ENCODE assay signal across 8 cellular contexts in genomic region chrX:104113237-104113965, GRCh38. TPM values are rescaled to one million over a fixed set of nuclear protein-coding genes. Genes with fewer than 3 reads are reported as not detected.
DNase-seq lines count a peak whose midpoint lies in the region; ATAC-seq and TF ChIP-seq lines count a peak whose summit lies in the region.

No MANE protein-coding gene starts in this region.

- no peaks in the 10 kb centered on the region for H3K36me3 Mint-ChIP-seq in activated CD8-positive, alpha-beta memory T cell treated with anti-CD3 and anti-CD28 coated beads, Interleukin-2, amount 10 ng/mL, durations not matched to agents 7 days and 5 days
- no peaks in the 10 kb centered on the region for H3K36me3 Mint-ChIP-seq in endothelial cell (ENCODE audit: low read depth, unreplicated experiment)
- H3K36me3 Mint-ChIP-seq in stimulated activated naive B cell treated with anti-CD40 and anti-IgM and Interleukin-4, amounts not matched to agents 10 μg/mL and 1 μg/mL and 100 μg/mL, for 72 hours: no peaks in the 10 kb centered on the region

- H3K4me1 Mint-ChIP-seq in activated CD8-positive, alpha-beta memory T cell treated with anti-CD3 and anti-CD28 coated beads, Interleukin-2, amount 10 ng/mL, durations not matched to agents 7 days and 5 days: peaks cover 47% of the 10 kb centered on the region
- peaks cover 5% of the 10 kb centered on the region for H3K4me1 Mint-ChIP-seq in endothelial cell (ENCODE audit: unreplicated experiment)
- peaks cover 12 to 38% of the 10 kb centered on the region in 2 donors for H3K4me1 Mint-ChIP-seq in stimulated activated naive B cell treated with anti-CD40 and anti-IgM and Interleukin-4, amounts not matched to agents 10 μg/mL and 1 μg/mL and 100 μg/mL, for 72 hours

- peaks cover 4% of the 10 kb centered on the region for H3K27me3 ChIP-seq in mononuclear cell (ENCODE audit: insufficient read depth, low read length)

- ATAC-seq in GM18511 (IDR thresholded peaks at IDR 0.05; ENCODE audit: unreplicated experiment) (peak; percentile 42), HG03159 (IDR thresholded peaks at IDR 0.05; ENCODE audit: unreplicated experiment) (peak; percentile 42)
- peak; percentile 57 for ATAC-seq in activated CD8-positive, alpha-beta memory T cell treated with anti-CD3 and anti-CD28 coated beads, Interleukin-2, amount 10 ng/mL, durations not matched to agents 7 days and 5 days
- ATAC-seq in stimulated activated naive B cell treated with anti-CD40 and anti-IgM and Interleukin-4, amounts not matched to agents 10 μg/mL and 1 μg/mL and 100 μg/mL, for 72 hours (replicated peaks): peak; percentile 64 to 67

- H3K9me3 Mint-ChIP-seq in activated CD8-positive, alpha-beta memory T cell treated with anti-CD3 and anti-CD28 coated beads, Interleukin-2, amount 10 ng/mL, durations not matched to agents 7 days and 5 days (ENCODE audit: low read depth): no peaks in the 10 kb centered on the region
- no peaks in the 10 kb centered on the region for H3K9me3 Mint-ChIP-seq in endothelial cell (ENCODE audit: unreplicated experiment)
- no peaks in the 10 kb centered on the region for H3K9me3 Mint-ChIP-seq in stimulated activated naive B cell treated with anti-CD40 and anti-IgM and Interleukin-4, amounts not matched to agents 10 μg/mL and 1 μg/mL and 100 μg/mL, for 72 hours

- H3K27me3 Mint-ChIP-seq in activated CD8-positive, alpha-beta memory T cell treated with anti-CD3 and anti-CD28 coated beads, Interleukin-2, amount 10 ng/mL, durations not matched to agents 7 days and 5 days: no peaks in the 10 kb centered on the region
- peaks cover 2% of the 10 kb centered on the region for H3K27me3 Mint-ChIP-seq in endothelial cell (ENCODE audit: unreplicated experiment)
- no peaks in the 10 kb centered on the region for H3K27me3 Mint-ChIP-seq in stimulated activated naive B cell treated with anti-CD40 and anti-IgM and Interleukin-4, amounts not matched to agents 10 μg/mL and 1 μg/mL and 100 μg/mL, for 72 hours

- peak overlapping the region; percentile 78 for H3K4me3 Mint-ChIP-seq in activated CD8-positive, alpha-beta memory T cell treated with anti-CD3 and anti-CD28 coated beads, Interleukin-2, amount 10 ng/mL, durations not matched to agents 7 days and 5 days
- H3K4me3 Mint-ChIP-seq in endothelial cell (ENCODE audit: unreplicated experiment): peak overlapping the region; percentile 91
- peak overlapping the region; percentile 86 to 93 for H3K4me3 Mint-ChIP-seq in stimulated activated naive B cell treated with anti-CD40 and anti-IgM and Interleukin-4, amounts not matched to agents 10 μg/mL and 1 μg/mL and 100 μg/mL, for 72 hours

- DNase-seq in AG08396 (ENCODE audit: low spot score) (peak; percentile 23), NCI-H460 (ENCODE audit: extremely low read depth, low read depth) (peak; percentile 58), endothelial cell (ENCODE audit: low spot score) (peak; percentile 50)
- DNase-seq in activated CD8-positive, alpha-beta memory T cell treated with anti-CD3 and anti-CD28 coated beads, Interleukin-2, amount 10 ng/mL, durations not matched to agents 7 days and 5 days: peak; percentile 74
- peak; percentile 31 for DNase-seq in stimulated activated naive B cell treated with anti-CD40 and anti-IgM and Interleukin-4, amounts not matched to agents 10 μg/mL and 1 μg/mL and 100 μg/mL, for 72 hours

- peaks cover 18% of the 10 kb centered on the region for H3K4me1 ChIP-seq in mononuclear cell (ENCODE audit: insufficient read depth, low read length)

- peak overlapping the region; percentile 45 for H3K4me3 ChIP-seq in mononuclear cell (ENCODE audit: low read length)

- no peaks in the 10 kb centered on the region for H3K9me3 ChIP-seq in mononuclear cell (ENCODE audit: low read depth, low read length)

- peak overlapping the region; percentile 89 for H3K27ac Mint-ChIP-seq in activated CD8-positive, alpha-beta memory T cell treated with anti-CD3 and anti-CD28 coated beads, Interleukin-2, amount 10 ng/mL, durations not matched to agents 7 days and 5 days
- H3K27ac Mint-ChIP-seq in endothelial cell (ENCODE audit: unreplicated experiment): peak overlapping the region; percentile 57
- H3K27ac Mint-ChIP-seq in stimulated activated naive B cell treated with anti-CD40 and anti-IgM and Interleukin-4, amounts not matched to agents 10 μg/mL and 1 μg/mL and 100 μg/mL, for 72 hours: peak overlapping the region; percentile 93

- TF ChIP-seq CTCF in endothelial cell (IDR thresholded peaks at IDR 0.05; ENCODE audit: unreplicated experiment): no peak

- CTCF ChIA-PET in activated CD8-positive, alpha-beta memory T cell treated with anti-CD3 and anti-CD28 coated beads, Interleukin-2, amount 10 ng/mL, durations not matched to agents 7 days and 5 days (lab: Charles Lee): interaction anchor here (0.9 to 3.4 kb wide), 9 partner anchors 10 to 195 kb away, joined by 3 to 25 read pairs (median 8); partner anchors contain the start of genes FAM199X and SLC25A53

RNA-seq across cellular contexts. Expression of gene ZCCHC18, which starts 1.1 kb away (rescaled TPM):
- 0.47 TPM in 1 of 2 replicates, not detected in the other for total RNA-seq in NCI-H460 (2014; rRNA removed; shearing (Covaris generic))
- 0.13 and 1.1 TPM in 2 replicates for polyA plus RNA-seq in NCI-H460 (2014; cell fraction: nucleus; rRNA removed)
- 1 to 10 TPM; 3.3 to 3.9 TPM for total RNA-seq in activated CD8-positive, alpha-beta memory T cell treated with anti-CD3 and anti-CD28 coated beads, Interleukin-2, amount 10 ng/mL, durations not matched to agents 7 days and 5 days
- total RNA-seq in endothelial cell (ENCODE audit: unreplicated experiment) (3.6 TPM), mononuclear cell (3.4 TPM)

RNA-seq across cellular contexts. Expression of gene TMSB15C, which starts 37.4 kb away (rescaled TPM):
- 5.0 and 6.0 TPM in 2 replicates for total RNA-seq in NCI-H460 (2014; rRNA removed; shearing (Covaris generic))
- 5.6 and 9.2 TPM in 2 replicates for polyA plus RNA-seq in NCI-H460 (2014; cell fraction: nucleus; rRNA removed)
- total RNA-seq in activated CD8-positive, alpha-beta memory T cell treated with anti-CD3 and anti-CD28 coated beads, Interleukin-2, amount 10 ng/mL, durations not matched to agents 7 days and 5 days: 1 to 10 TPM; 4.6 TPM
- total RNA-seq in endothelial cell (ENCODE audit: unreplicated experiment): 8.6 TPM
- 3.9 TPM for total RNA-seq in mononuclear cell

RNA-seq across cellular contexts. Expression of gene SLC25A53, which starts 43.4 kb away (rescaled TPM):
- 7.4 and 8.1 TPM in 2 replicates for total RNA-seq in NCI-H460 (2014; rRNA removed; shearing (Covaris generic))
- polyA plus RNA-seq in NCI-H460 (2014; cell fraction: nucleus; rRNA removed): 5.8 and 11.8 TPM in 2 replicates
- 1 to 10 TPM; 7.4 to 9.6 TPM for total RNA-seq in activated CD8-positive, alpha-beta memory T cell treated with anti-CD3 and anti-CD28 coated beads, Interleukin-2, amount 10 ng/mL, durations not matched to agents 7 days and 5 days
- total RNA-seq in endothelial cell (ENCODE audit: unreplicated experiment) (4.4 TPM), mononuclear cell (8.3 TPM)

RNA-seq across cellular contexts. Expression of gene FAM199X, which starts 52.9 kb away (rescaled TPM):
- total RNA-seq in NCI-H460 (2014; rRNA removed; shearing (Covaris generic)): 32.2 and 36.4 TPM in 2 replicates
- 29.7 and 37.7 TPM in 2 replicates for polyA plus RNA-seq in NCI-H460 (2014; cell fraction: nucleus; rRNA removed)
- 10 to 100 TPM; 11.9 to 12.1 TPM for total RNA-seq in activated CD8-positive, alpha-beta memory T cell treated with anti-CD3 and anti-CD28 coated beads, Interleukin-2, amount 10 ng/mL, durations not matched to agents 7 days and 5 days
- total RNA-seq in endothelial cell (ENCODE audit: unreplicated experiment): 23.2 TPM
- total RNA-seq in mononuclear cell: 35.3 TPM

Comparison
In these comparisons a context has a peak if more than half of its experiments do, and no peak if none do; other contexts are left out.
1. Peak in every context shown above with its lines: DNase-seq, ATAC-seq and H3K4me3 ChIP-seq.
2. DNase-seq: peak in every context shown above with its lines; median percentile 74 in activated CD8-positive, alpha-beta memory T cell treated with anti-CD3 and anti-CD28 coated beads, Interleukin-2, amount 10 ng/mL, durations not matched to agents 7 days and 5 days; 58 in NCI-H460; 50 in endothelial cell; 31 in stimulated activated naive B cell treated with anti-CD40 and anti-IgM and Interleukin-4, amounts not matched to agents 10 μg/mL and 1 μg/mL and 100 μg/mL, for 72 hours; 23 in AG08396.